In genomic region chr6:27023664-27024063, GRCh38 we compare ENCODE assay signal across 31 cellular contexts.
"Had no signal": no experiment of that assay in that cellular context is flagged by ENCODE, and none has a peak within 500 bp of the region (broad histone marks: within the 10 kb centered on the region; RNA-seq: fewer than 3 reads in every experiment).

No MANE protein-coding gene starts in this region.

- ATAC-seq: natural killer cell; psoas muscle; right cardiac atrium; sciatic nerve; stimulated activated memory B cell treated with anti-CD40 and anti-IgM and Interleukin-4, amounts not matched to agents 10 μg/mL and 1 μg/mL and 100 μg/mL, for 72 hours; stimulated activated naive CD8-positive, alpha-beta T cell treated with anti-CD3 and anti-CD28 coated beads, Interleukin-15, amount 100 ng/mL, for 72 hours; stimulated activated naive CD8-positive, alpha-beta T cell treated with anti-CD3 and anti-CD28 coated beads, Interleukin-15, Interleukin-2, amounts not matched to agents 100 U/mL and 50 U/mL, for 24 hours; upper lobe of right lung had no signal

- H3K27ac ChIP-seq: neural progenitor cell, ovary, parathyroid adenoma, psoas muscle, skin epidermis, spleen, suprapubic skin, testis, tibial artery, transverse colon, upper lobe of right lung, uterus had no signal

- H3K4me1 ChIP-seq: parathyroid adenoma, psoas muscle, transverse colon, upper lobe of right lung, uterus had no signal

- H3K4me3 ChIP-seq: neural progenitor cell, ovary, psoas muscle, skin epidermis, smooth muscle cell, spleen, suprapubic skin, testis, tibial artery, transverse colon, upper lobe of right lung, uterus had no signal

- H3K9me3 ChIP-seq: psoas muscle, suprapubic skin, testis, tibial artery, transverse colon, upper lobe of right lung, uterus had no signal

- H3K4me2 ChIP-seq: neural progenitor cell, smooth muscle cell had no signal

- H2AFZ ChIP-seq: neural progenitor cell, parathyroid adenoma had no signal

- H3K9ac ChIP-seq: neural progenitor cell, parathyroid adenoma had no signal

- H3K4me1 Mint-ChIP-seq: stimulated activated memory B cell treated with anti-CD40 and anti-IgM and Interleukin-4, amounts not matched to agents 10 μg/mL and 1 μg/mL and 100 μg/mL, for 72 hours had no signal

- H3K9me3 Mint-ChIP-seq: type B pancreatic cell had no signal

- H3K27me3 ChIP-seq: ovary, suprapubic skin, testis, tibial artery, upper lobe of right lung, uterus had no signal

- H3K36me3 Mint-ChIP-seq: natural killer cell; neural progenitor cell; stimulated activated memory B cell treated with anti-CD40 and anti-IgM and Interleukin-4, amounts not matched to agents 10 μg/mL and 1 μg/mL and 100 μg/mL, for 72 hours; type B pancreatic cell had no signal

- H3K4me3 Mint-ChIP-seq: natural killer cell; nephron; neural progenitor cell; stimulated activated memory B cell treated with anti-CD40 and anti-IgM and Interleukin-4, amounts not matched to agents 10 μg/mL and 1 μg/mL and 100 μg/mL, for 72 hours; stimulated activated naive CD8-positive, alpha-beta T cell treated with anti-CD3 and anti-CD28 coated beads, Interleukin-15, amount 100 ng/mL, for 72 hours; type B pancreatic cell had no signal

- H3K27me3 Mint-ChIP-seq: progenitor cell of endocrine pancreas had no signal

- H3K27ac Mint-ChIP-seq: natural killer cell; nephron; neural progenitor cell; progenitor cell of endocrine pancreas; stimulated activated memory B cell treated with anti-CD40 and anti-IgM and Interleukin-4, amounts not matched to agents 10 μg/mL and 1 μg/mL and 100 μg/mL, for 72 hours; stimulated activated naive CD8-positive, alpha-beta T cell treated with anti-CD3 and anti-CD28 coated beads, Interleukin-15, amount 100 ng/mL, for 72 hours; type B pancreatic cell had no signal

- H3K79me2 ChIP-seq: parathyroid adenoma had no signal

- DNase-seq: natural killer cell; occipital lobe; ovary; posterior cingulate gyrus; psoas muscle; right cardiac atrium; spleen; stimulated activated CD4-positive, alpha-beta T cell treated with anti-CD3 and anti-CD28 coated beads, Interleukin-12 subunit alpha, Interleukin-12 subunit beta, amount 100 ng/mL, for 4 hours; stimulated activated CD4-positive, alpha-beta T cell treated with anti-CD3 and anti-CD28 coated beads, Interleukin-1b, Interleukin-23, amount 100 ng/mL, for 48 hours; stimulated activated CD4-positive, alpha-beta T cell treated with anti-CD3 and anti-CD28 coated beads, Interleukin-4, amount 100 ng/mL, for 1 hour; stimulated activated CD4-positive, alpha-beta T cell treated with anti-CD3 and anti-CD28 coated beads, Interleukin-4, amount 100 ng/mL, for 4 hours; stimulated activated CD8-positive, alpha-beta memory T cell treated with anti-CD3 and anti-CD28 coated beads, Interleukin-4, amount 100 ng/mL, for 48 hours; stimulated activated naive CD4-positive, alpha-beta T cell; stimulated activated naive CD8-positive, alpha-beta T cell treated with anti-CD3 and anti-CD28 coated beads, Interleukin-15, amount 100 ng/mL, for 72 hours; stimulated activated naive CD8-positive, alpha-beta T cell treated with anti-CD3 and anti-CD28 coated beads, Interleukin-15, Interleukin-2, amounts not matched to agents 100 U/mL and 50 U/mL, for 24 hours; substantia nigra; testis; tibial artery; transverse colon; upper lobe of right lung; uterus had no signal

- H3K36me3 ChIP-seq: neural progenitor cell, ovary, spleen, suprapubic skin, transverse colon, upper lobe of right lung, uterus had no signal
